In the genomic region with DNA sequence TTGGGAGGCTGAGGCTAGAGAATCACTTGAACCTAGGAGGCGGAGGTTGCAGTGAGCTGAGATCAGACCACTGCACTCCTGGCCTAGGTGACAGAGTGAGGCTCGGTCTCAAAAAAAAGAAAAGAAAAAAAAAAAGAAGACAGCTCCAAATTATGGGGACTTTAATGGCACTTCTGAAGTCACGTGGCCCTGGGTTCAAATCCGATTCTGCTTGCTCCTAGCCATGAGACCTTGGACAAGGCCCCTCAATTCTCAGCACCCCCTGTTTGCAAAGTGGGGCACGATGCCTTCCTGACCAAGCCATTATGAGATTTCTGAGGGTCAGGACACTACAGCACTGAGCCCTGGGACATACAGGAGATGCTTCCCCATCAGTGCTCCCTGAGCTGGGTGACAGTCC, we compare ENCODE assay signal across 13 cellular contexts. TPM values are rescaled to one million over a fixed set of nuclear protein-coding genes. Genes with fewer than 3 reads are reported as not detected.
DNase-seq lines count a peak whose midpoint lies in the region; ATAC-seq and TF ChIP-seq lines count a peak whose summit lies in the region.
"Had no signal": no experiment of that assay in that cellular context is flagged by ENCODE, and none has a peak within 500 bp of the region (broad histone marks: within the 10 kb centered on the region; RNA-seq: fewer than 3 reads in every experiment).

No MANE protein-coding gene starts in this region.

- no peaks in the 10 kb centered on the region for H3K27me3 Mint-ChIP-seq in activated naive CD8-positive, alpha-beta T cell treated with anti-CD3 and anti-CD28 coated beads, Interleukin-2, amount 10 ng/mL, durations not matched to agents 7 days and 5 days
- no peaks in the 10 kb centered on the region for H3K27me3 Mint-ChIP-seq in naive B cell

- H3K27ac ChIP-seq in heart right ventricle = peak overlapping the region; percentile 91 to 99 (median 95)
- H3K27ac ChIP-seq in transverse colon = peak overlapping the region in 3 of 4 donors; percentile 78 to 83 (median 82)

- CTCF ChIA-PET in GM10248 (lab: Yijun Ruan, JAX) = interaction anchor here (0.8 to 3.1 kb wide), 8 partner anchors 8 to 161 kb away, joined by 3 to 11 read pairs (median 4); a partner anchor contains a TSS

- no peaks in the 10 kb centered on the region for H3K9me3 ChIP-seq in heart right ventricle
- no peaks in the 10 kb centered on the region for H3K9me3 ChIP-seq in transverse colon

- H3K4me3 ChIP-seq in heart right ventricle (peak overlapping the region in 3 of 10 donors; percentile 73 to 90 (median 81)), transverse colon (no peak overlapping the region)

- 95 to 96% methylated on average over 5 of the region's 5 CpGs for WGBS in heart right ventricle, 2 donors
- 89 to 100% methylated on average over 1 to 5 of the region's 5 CpGs for WGBS in transverse colon (ENCODE audit: low coverage in 1 of 2), 2 donors

- peaks cover 2% of the 10 kb centered on the region for H3K36me3 Mint-ChIP-seq in activated naive CD8-positive, alpha-beta T cell treated with anti-CD3 and anti-CD28 coated beads, Interleukin-2, amount 10 ng/mL, durations not matched to agents 7 days and 5 days
- peaks cover 0 to 3% of the 10 kb centered on the region in 2 donors for H3K36me3 Mint-ChIP-seq in naive B cell

- H3K4me1 ChIP-seq in heart right ventricle = peaks cover 30 to 86% (median 67%) of the 10 kb centered on the region in 9 donors
- peaks cover 0 to 28% (median 11%) of the 10 kb centered on the region in 4 donors for H3K4me1 ChIP-seq in transverse colon
- H3K4me1 ChIP-seq: parathyroid adenoma had no signal

- no peak for TF ChIP-seq EP300 in transverse colon (IDR thresholded peaks at IDR 0.05; ENCODE audit: low read depth)

- no peaks in the 10 kb centered on the region for H3K27me3 ChIP-seq in heart right ventricle
- no peaks in the 10 kb centered on the region for H3K27me3 ChIP-seq in transverse colon

- peak overlapping the region; percentile 78 for H3K27ac Mint-ChIP-seq in activated naive CD8-positive, alpha-beta T cell treated with anti-CD3 and anti-CD28 coated beads, Interleukin-2, amount 10 ng/mL, durations not matched to agents 7 days and 5 days
- peak overlapping the region in 2 of 6 donors; percentile 87 to 95 for H3K27ac Mint-ChIP-seq in naive B cell

- in situ Hi-C loops in transverse colon (cut with MboI; ENCODE audit: low pct_ligation_motif_present in 1 of 4, low pct_unique_long_range_greater_than_20kb in 1 of 4, low sequenced_read_pairs in 3 of 4) = no loop called here

- intact Hi-C loops in heart right ventricle (cut with DNase I) (loop anchor here in 1 of 10 donors (5.0 kb wide), 1 partner anchor 93 kb away; no protein-coding TSS in a partner anchor), Right ventricle myocardium superior (cut with DNase I) (no loop called here), transverse colon (cut with DNase I; ENCODE audit: low total_unique reads) (no loop called here)

- POLR2A ChIA-PET in activated naive CD8-positive, alpha-beta T cell treated with anti-CD3 and anti-CD28 coated beads, Interleukin-2, amount 10 ng/mL, durations not matched to agents 7 days and 5 days (lab: Charles Lee) = interaction anchor here (1.9 kb wide), 2 partner anchors 59 to 70 kb away, joined by 4 to 8 read pairs; a partner anchor contains a TSS
- POLR2A ChIA-PET in GM10248 (lab: Yijun Ruan, JAX) = no interaction called here

- no peak for DNase-seq in heart right ventricle
- no peak for DNase-seq in Right ventricle myocardium superior
- no peak for DNase-seq in activated naive CD8-positive, alpha-beta T cell treated with anti-CD3 and anti-CD28 coated beads, Interleukin-2, amount 10 ng/mL, durations not matched to agents 7 days and 5 days
- no peak for DNase-seq in naive B cell
- DNase-seq in transverse colon = no peak
- no peak for DNase-seq in GM10248 (ENCODE audit: extremely low spot score)
- DNase-seq: activated CD8-positive, alpha-beta memory T cell treated with anti-CD3 and anti-CD28 coated beads for 24 hours; DMS53; NCI-H1930; RPMI8226 had no signal

- TF ChIP-seq POLR2A in transverse colon (IDR thresholded peaks at IDR 0.05) = no peak

- ATAC-seq in heart right ventricle (no peak), Right ventricle myocardium superior (ENCODE audit: poor library complexity) (no peak), naive B cell (ENCODE audit: low read depth in 2 of 2) (no peak), HG02623 (IDR thresholded peaks at IDR 0.05; ENCODE audit: unreplicated experiment) (no peak), GM21825 (IDR thresholded peaks at IDR 0.05; ENCODE audit: unreplicated experiment) (no peak)
- ATAC-seq in activated naive CD8-positive, alpha-beta T cell treated with anti-CD3 and anti-CD28 coated beads, Interleukin-2, amount 10 ng/mL, durations not matched to agents 7 days and 5 days (ENCODE audit: low read depth) = no peak

- H3K36me3 ChIP-seq in heart right ventricle (peaks cover 0 to 30% (median 4%) of the 10 kb centered on the region in 9 donors), transverse colon (no peaks in the 10 kb centered on the region)

- H3K4me3 Mint-ChIP-seq in activated naive CD8-positive, alpha-beta T cell treated with anti-CD3 and anti-CD28 coated beads, Interleukin-2, amount 10 ng/mL, durations not matched to agents 7 days and 5 days = peak overlapping the region; percentile 34
- H3K4me3 Mint-ChIP-seq in naive B cell = peak overlapping the region in 7 of 8 donors; percentile 9 to 95 (median 67)

- peaks cover 24% of the 10 kb centered on the region for H3K4me1 Mint-ChIP-seq in activated naive CD8-positive, alpha-beta T cell treated with anti-CD3 and anti-CD28 coated beads, Interleukin-2, amount 10 ng/mL, durations not matched to agents 7 days and 5 days
- H3K4me1 Mint-ChIP-seq in naive B cell = peaks cover 30 to 63% (median 53%) of the 10 kb centered on the region in 3 donors

- TF ChIP-seq CTCF in heart right ventricle (IDR thresholded peaks at IDR 0.05) = no peak
- no peak for TF ChIP-seq CTCF in transverse colon (IDR thresholded peaks at IDR 0.05)
- TF ChIP-seq CTCF in GM10248 (IDR thresholded peaks at IDR 0.05; ENCODE audit: control extremely low read depth, extremely low read depth, low read depth, missing control alignments) = no peak

- H3K9me3 Mint-ChIP-seq in activated naive CD8-positive, alpha-beta T cell treated with anti-CD3 and anti-CD28 coated beads, Interleukin-2, amount 10 ng/mL, durations not matched to agents 7 days and 5 days = peaks cover 2% of the 10 kb centered on the region
- H3K9me3 Mint-ChIP-seq in naive B cell = peaks cover 0 to 3% (median 0%) of the 10 kb centered on the region in 7 donors

RNA-seq across cellular contexts. Expression of a gene that starts 1.1 kb away (rescaled TPM):
- total RNA-seq in heart right ventricle (100 to 1,000 TPM in 8 of 10 donors, 10 to 100 TPM in 2; 76.8 to 263 (median 137) TPM), Right ventricle myocardium superior (118 TPM), transverse colon (10 to 100 TPM; 10.6 to 23.9 (median 17.0) TPM)
- polyA plus RNA-seq in heart right ventricle (100 to 1,000 TPM; 199 to 310 TPM), naive B cell (ENCODE audit: low read depth in 6 of 6) (1 to 10 TPM in 5 of 6 donors, not detected in 1; 3.5 to 8.2 (median 5.8) TPM)
- total RNA-seq in activated naive CD8-positive, alpha-beta T cell treated with anti-CD3 and anti-CD28 coated beads, Interleukin-2, amount 10 ng/mL, durations not matched to agents 7 days and 5 days = 10 to 100 TPM; 19.7 to 20.1 TPM

RNA-seq across cellular contexts. Expression of a gene that starts 22.0 kb away (rescaled TPM):
- total RNA-seq in heart right ventricle (100 to 1,000 TPM; 553 to 918 (median 731) TPM), Right ventricle myocardium superior (932 TPM), transverse colon (100 to 1,000 TPM in 1 of 4 donors, 10 to 100 TPM in 3; 24.7 to 110 (median 62.4) TPM)
- polyA plus RNA-seq in heart right ventricle (1,000 to 10,000 TPM in 1 of 2 donors, 100 to 1,000 TPM in 1; 500 to 1,050 TPM), naive B cell (ENCODE audit: low read depth in 6 of 6) (not detected)
- total RNA-seq in activated naive CD8-positive, alpha-beta T cell treated with anti-CD3 and anti-CD28 coated beads, Interleukin-2, amount 10 ng/mL, durations not matched to agents 7 days and 5 days = 10 to 100 TPM; 46.8 to 54.6 TPM

RNA-seq across cellular contexts. Expression of a gene that starts 43.9 kb away (rescaled TPM):
- total RNA-seq in heart right ventricle = 10 to 100 TPM; 32.8 to 52.0 (median 44.7) TPM
- 10 to 100 TPM; 33.0 to 40.5 TPM for polyA plus RNA-seq in heart right ventricle
- 38.2 TPM for total RNA-seq in Right ventricle myocardium superior
- total RNA-seq in activated naive CD8-positive, alpha-beta T cell treated with anti-CD3 and anti-CD28 coated beads, Interleukin-2, amount 10 ng/mL, durations not matched to agents 7 days and 5 days = 100 to 1,000 TPM; 105 to 112 TPM
- 10 to 100 TPM; 17.2 to 27.8 (median 19.8) TPM for polyA plus RNA-seq in naive B cell (ENCODE audit: low read depth in 6 of 6)
- 10 to 100 TPM; 41.0 to 80.4 (median 75.7) TPM for total RNA-seq in transverse colon

RNA-seq across cellular contexts. Expression of a gene that starts 52.8 kb away (rescaled TPM):
- 10 to 100 TPM; 40.2 to 58.5 (median 46.5) TPM for total RNA-seq in heart right ventricle
- 10 to 100 TPM; 40.7 to 45.5 TPM for polyA plus RNA-seq in heart right ventricle
- total RNA-seq in Right ventricle myocardium superior = 31.5 TPM
- total RNA-seq in activated naive CD8-positive, alpha-beta T cell treated with anti-CD3 and anti-CD28 coated beads, Interleukin-2, amount 10 ng/mL, durations not matched to agents 7 days and 5 days = 100 to 1,000 TPM; 108 to 109 TPM
- polyA plus RNA-seq in naive B cell (ENCODE audit: low read depth in 6 of 6) = 10 to 100 TPM; 52.2 to 78.0 (median 59.1) TPM
- 100 to 1,000 TPM in 1 of 4 donors, 10 to 100 TPM in 3; 31.4 to 144 (median 74.8) TPM for total RNA-seq in transverse colon
